In the genomic region with DNA sequence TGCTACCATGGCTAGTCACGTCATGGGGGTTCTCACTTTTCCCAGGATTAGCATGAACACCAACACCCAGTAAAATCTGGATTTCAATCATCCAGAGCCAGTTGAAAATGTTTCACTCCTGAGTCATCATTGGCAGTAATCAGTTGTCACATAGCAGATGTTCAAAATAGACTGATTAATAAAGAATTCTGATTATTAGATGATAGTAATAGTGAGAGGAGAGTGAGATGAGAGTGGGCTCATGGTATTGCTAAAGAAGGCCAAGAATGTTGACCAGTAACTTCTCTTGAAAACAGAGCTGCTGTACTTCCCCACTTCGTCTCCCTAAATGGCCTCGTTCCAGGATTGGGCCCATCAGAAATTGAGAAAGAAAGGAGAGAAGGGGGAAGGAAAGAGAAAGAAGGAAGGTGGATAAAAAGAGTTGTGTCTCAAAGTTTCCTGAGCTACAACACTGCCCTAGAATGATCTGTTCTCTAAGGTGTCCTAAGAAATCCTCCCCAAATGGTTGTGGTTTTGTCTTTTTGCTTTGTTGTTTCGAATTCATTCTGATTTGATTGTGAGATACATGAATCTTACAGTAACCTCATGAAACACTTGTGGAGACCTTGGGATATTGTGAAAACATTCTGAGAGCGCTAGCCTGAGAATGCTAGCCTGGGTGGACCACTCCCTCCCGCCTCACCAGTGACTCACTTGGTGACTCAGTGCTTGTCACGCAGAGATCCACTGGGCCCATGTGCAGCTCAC, we compare ENCODE assay signal across 8 cellular contexts.
A peak's percentile ranks its signal among the peaks of the same experiment; 100 is the strongest.
DNase-seq lines count a peak whose midpoint lies in the region; ATAC-seq, FAIRE-seq and TF ChIP-seq lines count a peak whose summit lies in the region.

No MANE protein-coding gene starts in this region.

- no peaks in the 10 kb centered on the region for H3K27me3 ChIP-seq in SJSA1 (replicated peaks)
- H3K27me3 ChIP-seq in adipocyte (replicated peaks; ENCODE audit: control insufficient read depth, insufficient read depth, low read length) = no peaks in the 10 kb centered on the region

- H3K9ac ChIP-seq in adipocyte (ENCODE audit: low read length) = peak overlapping the region; percentile 78

- no peak for TF ChIP-seq CTCF in lower leg skin (IDR thresholded peaks at IDR 0.05)

- intact Hi-C loops in lower leg skin (cut with DNase I; ENCODE audit: low total_unique reads) = no loop called here

- peak overlapping the region; percentile 100 for H3K27ac ChIP-seq in SJSA1

- ATAC-seq in HG03469 (IDR thresholded peaks at IDR 0.05; ENCODE audit: unreplicated experiment) (no peak), GM21737 (IDR thresholded peaks at IDR 0.05; ENCODE audit: unreplicated experiment) (no peak)

- no peaks in the 10 kb centered on the region for H3K9me3 ChIP-seq in SJSA1 (replicated peaks)
- H3K9me3 ChIP-seq in adipocyte (ENCODE audit: control insufficient read depth, low read length) = no peaks in the 10 kb centered on the region

- H3K4me1 ChIP-seq in SJSA1 (replicated peaks) = peaks cover 23% of the 10 kb centered on the region
- peaks cover 21% of the 10 kb centered on the region for H3K4me1 ChIP-seq in adipocyte (ENCODE audit: control insufficient read depth, insufficient read depth, low read length)

- H3K36me3 ChIP-seq in SJSA1 = no peaks in the 10 kb centered on the region
- no peaks in the 10 kb centered on the region for H3K36me3 ChIP-seq in adipocyte (ENCODE audit: control insufficient read depth, insufficient read depth, low read length, severe bottlenecking)

- H3K4me3 ChIP-seq in SJSA1 (no peak overlapping the region), adipocyte (ENCODE audit: low read length) (peak overlapping the region; percentile 50), lower leg skin (ENCODE audit: low read depth, poor library complexity, severe bottlenecking) (no peak overlapping the region)

- WGBS in lower leg skin, 2 donors = 28 to 35% methylated on average over 7 of the region's 7 CpGs

- DNase-seq in GM12892 (ENCODE audit: insufficient read length) = no peak
- peak; percentile 95 to 96 for DNase-seq in SJSA1 (ENCODE audit: low read depth in 1 of 2, low spot score in 2 of 2)
- DNase-seq in adipocyte (ENCODE audit: low read depth) = peak; percentile 97
- peak; percentile 87 to 95 for DNase-seq in lower leg skin (ENCODE audit: low spot score in 2 of 2)
- peak; percentile 87 for DNase-seq in stimulated activated CD8-positive, alpha-beta memory T cell treated with anti-CD3 and anti-CD28 coated beads, Interleukin-4, amount 100 ng/mL, for 48 hours
- DNase-seq in NCI-H2196 treated with DMSO at 0.1 percent for 48 hours (lab: John Stamatoyannopoulos, UW; ENCODE audit: unreplicated experiment) = no peak

- peak; percentile 9 for FAIRE-seq in GM12892 (lab: Jason Lieb, UNC)

- no peak for TF ChIP-seq POLR2A in GM12892 (IDR thresholded peaks at IDR 0.05; ENCODE audit: low read depth, low read length)
- TF ChIP-seq POLR2A in lower leg skin (IDR thresholded peaks at IDR 0.05) = no peak

Comparison
In these comparisons a context has a peak if more than half of its experiments do, and no peak if none do; other contexts are left out.
1. DNase-seq: peak in SJSA1 (2 of 2), adipocyte (single experiment), lower leg skin (2 of 2) and stimulated activated CD8-positive, alpha-beta memory T cell treated with anti-CD3 and anti-CD28 coated beads, Interleukin-4, amount 100 ng/mL, for 48 hours (single experiment); none in GM12892 (single experiment) and NCI-H2196 treated with DMSO at 0.1 percent for 48 hours (single experiment).